28 cellular contexts compared by ENCODE assay signal in genomic region chr2:241461693-241462677, GRCh38. TPM values are rescaled to one million over a fixed set of nuclear protein-coding genes. Genes with fewer than 3 reads are reported as not detected.
A peak's percentile ranks its signal among the peaks of the same experiment; 100 is the strongest.
DNase-seq lines count a peak whose midpoint lies in the region; ATAC-seq and TF ChIP-seq lines count a peak whose summit lies in the region.
"Had no signal": no experiment of that assay in that cellular context is flagged by ENCODE, and none has a peak within 500 bp of the region (broad histone marks: within the 10 kb centered on the region; RNA-seq: fewer than 3 reads in every experiment).

No MANE protein-coding gene starts in this region.

- H3K4ac ChIP-seq in H9 (ENCODE audit: low read depth, low read length): no peak overlapping the region

- no peak overlapping the region for H3K4me3 Mint-ChIP-seq in H9
- H3K4me3 Mint-ChIP-seq in activated CD4-positive, alpha-beta T cell treated with anti-CD3 and anti-CD28 coated beads, Interleukin-2, amount 10 ng/mL, durations not matched to agents 24 days and 14 days: no peak overlapping the region
- H3K4me3 Mint-ChIP-seq: central memory CD8-positive, alpha-beta T cell; dendritic cell treated with granulocyte-macrophage colony-stimulating factor and Interleukin-4, amounts not matched to agents 40 ng/mL and 50 ng/mL, for 4 days; nephron progenitor cell; T-cell had no signal

- no peak overlapping the region for H3K56ac ChIP-seq in H9 (ENCODE audit: insufficient read length, low read depth, low read length)

- H2BK5ac ChIP-seq in H9 (ENCODE audit: insufficient read length, low read length): no peak overlapping the region

- peak; percentile 13 for ATAC-seq in left lobe of liver
- ATAC-seq: stimulated activated naive CD8-positive, alpha-beta T cell treated with anti-CD3 and anti-CD28 coated beads, Interleukin-15, Interleukin-2, amounts not matched to agents 100 U/mL and 50 U/mL, for 24 hours; T-cell had no signal

- H2BK15ac ChIP-seq in H9 (ENCODE audit: low read depth, low read length): no peak overlapping the region

- no peak overlapping the region for H3K9ac ChIP-seq in H9 (ENCODE audit: extremely low read depth, insufficient read length, low read length)

- no peak overlapping the region for H2BK20ac ChIP-seq in H9 (ENCODE audit: low read depth, low read length, poor library complexity, severe bottlenecking)

- peaks cover 3 to 5% of the 10 kb centered on the region in 2 experiments; a peak in 2 of 4 replicates for H3K4me1 Mint-ChIP-seq in H9
- no peaks in the 10 kb centered on the region for H3K4me1 Mint-ChIP-seq in activated CD4-positive, alpha-beta T cell treated with anti-CD3 and anti-CD28 coated beads, Interleukin-2, amount 10 ng/mL, durations not matched to agents 24 days and 14 days
- H3K4me1 Mint-ChIP-seq: central memory CD8-positive, alpha-beta T cell; nephron progenitor cell; T-cell had no signal

- H2AK5ac ChIP-seq in H9 (ENCODE audit: insufficient read length, low read length): no peak overlapping the region

- DNase-seq in COLO668 (lab: John Stamatoyannopoulos, UW; ENCODE audit: unreplicated experiment) (peak; percentile 40), H9 (no peak), left lobe of liver (ENCODE audit: low spot score) (no peak), prostate gland (ENCODE audit: low spot score) (peak; percentile 33), NCI-H2081 treated with DMSO at 0.1 percent for 48 hours (lab: John Stamatoyannopoulos, UW) (no peak), putamen (ENCODE audit: low spot score) (no peak)
- no peak for DNase-seq in activated CD4-positive, alpha-beta T cell treated with anti-CD3 and anti-CD28 coated beads, Interleukin-2, amount 10 ng/mL, durations not matched to agents 24 days and 14 days
- DNase-seq: activated CD4-positive, CD25-positive, alpha-beta regulatory T cell; activated naive CD4-positive, alpha-beta T cell treated with Interleukin-2 at 50 U/mL for 16 hours; C1 segment of cervical spinal cord; Caco-2; DND-41; foreskin fibroblast; GF-D8; head of caudate nucleus; NCI-H146; NCI-H2107; NCI-H345; NCI-H82; nephron progenitor cell; right lobe of liver; spleen; stimulated activated CD4-positive, alpha-beta T cell treated with anti-CD3 and anti-CD28 coated beads, Interleukin-2, amount 100 ng/mL, for 24 hours; stimulated activated naive CD8-positive, alpha-beta T cell treated with anti-CD3 and anti-CD28 coated beads, Interleukin-15, Interleukin-2, amounts not matched to agents 100 U/mL and 50 U/mL, for 24 hours; T-cell had no signal

- H3K36me3 ChIP-seq in prostate gland: no peaks in the 10 kb centered on the region

- no peak overlapping the region for H3T11ph ChIP-seq in H9 (ENCODE audit: low read length)

- no peaks in the 10 kb centered on the region for H3K79me2 ChIP-seq in H9 (ENCODE audit: insufficient read depth, low read length)

- no peak overlapping the region for H2BK12ac ChIP-seq in H9 (ENCODE audit: insufficient read length, low read depth, low read length)

- no peak for TF ChIP-seq CTCF in H9 (conservative IDR thresholded peaks at IDR 0.05)
- TF ChIP-seq CTCF in prostate gland (IDR thresholded peaks at IDR 0.05): no peak

- H3K18ac ChIP-seq in H9 (ENCODE audit: insufficient read length, low read depth, low read length): no peak overlapping the region

- no peak overlapping the region for H3K14ac ChIP-seq in H9 (ENCODE audit: insufficient read depth, low read length)

- no peaks in the 10 kb centered on the region; a peak in 1 of 7 replicates for H3K36me3 Mint-ChIP-seq in H9 (ENCODE audit: insufficient read depth in 1 of 3, low read depth in 3 of 3)
- H3K36me3 Mint-ChIP-seq in activated CD4-positive, alpha-beta T cell treated with anti-CD3 and anti-CD28 coated beads, Interleukin-2, amount 10 ng/mL, durations not matched to agents 24 days and 14 days (ENCODE audit: low read depth): no peaks in the 10 kb centered on the region
- H3K36me3 Mint-ChIP-seq: IgD-negative memory B cell had no signal

- no peak overlapping the region for H2AFZ ChIP-seq in H9 (ENCODE audit: low read length)

- H2BK120ac ChIP-seq in H9 (ENCODE audit: low read depth, low read length, poor library complexity, severe bottlenecking): no peak overlapping the region

- WGBS in H9 (ENCODE audit: extremely low coverage, insufficient read length, low lambda C conversion rate): no CpG with 5 or more reads among the region's 19 CpGs
- 58% methylated on average over 19 of the region's 19 CpGs for WGBS in prostate gland

- H4K8ac ChIP-seq in H9 (replicated peaks; ENCODE audit: insufficient read length, low read depth, low read length): no peak overlapping the region

- no peak overlapping the region for H4K5ac ChIP-seq in H9 (ENCODE audit: insufficient read length, low read depth, low read length)

- H3K27me3 ChIP-seq in H9 (ENCODE audit: insufficient read depth, low read length) (no peaks in the 10 kb centered on the region), prostate gland (replicated peaks; ENCODE audit: insufficient read depth) (no peaks in the 10 kb centered on the region)
- H3K27me3 ChIP-seq: right lobe of liver had no signal

- no peak overlapping the region for H3K4me2 ChIP-seq in H9 (ENCODE audit: insufficient read depth, insufficient read length, low read length)

- H3K23me2 ChIP-seq in H9 (ENCODE audit: insufficient read length, low read depth, low read length, poor library complexity, severe bottlenecking): no peaks in the 10 kb centered on the region

- H4K20me1 ChIP-seq in H9 (ENCODE audit: control insufficient read depth, insufficient read depth, insufficient read length): no peaks in the 10 kb centered on the region

- H4K91ac ChIP-seq in H9 (ENCODE audit: insufficient read length, low read depth, low read length): no peak overlapping the region

- TF ChIP-seq POLR2A in prostate gland (IDR thresholded peaks at IDR 0.05): no peak

- H3K4me3 ChIP-seq in prostate gland: no peak overlapping the region
- H3K4me3 ChIP-seq: right lobe of liver, spleen had no signal

- peak overlapping the region; percentile 14 to 20 (median 19); a peak in 1 of 7 replicates for H3K27ac Mint-ChIP-seq in H9
- no peak overlapping the region for H3K27ac Mint-ChIP-seq in activated CD4-positive, alpha-beta T cell treated with anti-CD3 and anti-CD28 coated beads, Interleukin-2, amount 10 ng/mL, durations not matched to agents 24 days and 14 days
- H3K27ac Mint-ChIP-seq: dendritic cell treated with granulocyte-macrophage colony-stimulating factor and Interleukin-4, amounts not matched to agents 40 ng/mL and 50 ng/mL, for 4 days; IgD-negative memory B cell; nephron progenitor cell; T-cell had no signal

- intact Hi-C loops in prostate gland (cut with DNase I): no loop called here
- intact Hi-C loops in activated CD4-positive, alpha-beta T cell treated with anti-CD3 and anti-CD28 coated beads, Interleukin-2, amount 10 ng/mL, durations not matched to agents 24 days and 14 days (cut with micrococcal nuclease): no loop called here

- no peaks in the 10 kb centered on the region for H3K79me1 ChIP-seq in H9 (ENCODE audit: insufficient read depth, low read depth, low read length, poor library complexity, severe bottlenecking)

- no peak overlapping the region for H3K23ac ChIP-seq in H9 (ENCODE audit: insufficient read length, low read depth, low read length)

- H3K27ac ChIP-seq in H9 (ENCODE audit: insufficient read length, low read depth, low read length): no peak overlapping the region
- peak overlapping the region; percentile 5 to 35 for H3K27ac ChIP-seq in prostate gland
- H3K27ac ChIP-seq: right lobe of liver, spleen had no signal

- no peaks in the 10 kb centered on the region for H3K4me1 ChIP-seq in H9 (ENCODE audit: insufficient read depth, low read length)
- H3K4me1 ChIP-seq in prostate gland (replicated peaks): peaks cover 7% of the 10 kb centered on the region
- H3K4me1 ChIP-seq: Caco-2, right lobe of liver, spleen had no signal

- H3K27me3 Mint-ChIP-seq in H9 (ENCODE audit: low read depth): no peaks in the 10 kb centered on the region; the same call in none of the 2 replicates
- H3K27me3 Mint-ChIP-seq in activated CD4-positive, alpha-beta T cell treated with anti-CD3 and anti-CD28 coated beads, Interleukin-2, amount 10 ng/mL, durations not matched to agents 24 days and 14 days: peaks cover 8% of the 10 kb centered on the region
- H3K27me3 Mint-ChIP-seq: central memory CD8-positive, alpha-beta T cell; IgD-negative memory B cell had no signal

- H3K9me3 ChIP-seq in H9 (ENCODE audit: control insufficient read depth, low read depth, low read length): no peaks in the 10 kb centered on the region
- no peaks in the 10 kb centered on the region for H3K9me3 ChIP-seq in prostate gland
- H3K9me3 ChIP-seq: Caco-2, right lobe of liver, spleen had no signal

- no peaks in the 10 kb centered on the region for H3K9me3 Mint-ChIP-seq in H9
- no peaks in the 10 kb centered on the region for H3K9me3 Mint-ChIP-seq in activated CD4-positive, alpha-beta T cell treated with anti-CD3 and anti-CD28 coated beads, Interleukin-2, amount 10 ng/mL, durations not matched to agents 24 days and 14 days
- H3K9me3 Mint-ChIP-seq: central memory CD8-positive, alpha-beta T cell; dendritic cell treated with granulocyte-macrophage colony-stimulating factor and Interleukin-4, amounts not matched to agents 40 ng/mL and 50 ng/mL, for 4 days; IgD-negative memory B cell; nephron progenitor cell; T-cell had no signal

RNA-seq across cellular contexts. Expression of gene STK25, which starts 46.4 kb away (rescaled TPM):
- total RNA-seq in H9 (2021): 189 TPM in 2 replicates
- 65.5 TPM for total RNA-seq in left lobe of liver
- 100 to 1,000 TPM; 169 to 235 TPM for total RNA-seq in prostate gland
- 121 and 145 TPM in 2 replicates for total RNA-seq in activated CD4-positive, alpha-beta T cell treated with anti-CD3 and anti-CD28 coated beads, Interleukin-2, amount 10 ng/mL, durations not matched to agents 24 days and 14 days

Comparison
In these comparisons a context has a peak if more than half of its experiments do, and no peak if none do; other contexts are left out.
1. DNase-seq: peak in COLO668 (single experiment) and prostate gland (single experiment); none in H9 (single experiment), left lobe of liver (single experiment), activated CD4-positive, alpha-beta T cell treated with anti-CD3 and anti-CD28 coated beads, Interleukin-2, amount 10 ng/mL, durations not matched to agents 24 days and 14 days (single experiment), NCI-H2081 treated with DMSO at 0.1 percent for 48 hours (single experiment) and putamen (single experiment).